2 cellular contexts compared by ENCODE assay signal in the genomic region with DNA sequence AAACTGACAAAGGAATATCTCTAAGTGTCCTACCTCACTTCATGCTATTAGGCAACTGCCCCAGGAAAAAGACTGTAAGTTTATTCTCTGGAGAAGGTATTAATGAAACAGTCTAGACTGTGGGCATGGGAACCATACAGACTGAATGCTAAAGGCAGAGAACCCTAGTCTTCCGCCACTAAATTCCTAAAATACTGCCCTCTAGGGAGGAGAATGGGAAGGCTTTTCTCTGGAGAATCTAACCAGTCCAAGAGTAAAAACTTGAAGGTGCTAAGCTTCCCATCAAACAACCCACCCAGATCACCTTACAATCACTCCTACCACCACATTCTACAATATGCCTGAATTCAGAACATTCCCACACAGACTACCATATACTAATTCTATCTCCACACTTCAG.
TF ChIP-seq lines count a peak whose summit lies in the region.

No MANE protein-coding gene starts in this region.

TF ChIP-seq in HEK293T, 16 proteins besides CTCF, POLR2A, EP300 and RAD21 (continued from another document):
- TF ChIP-seq, protein P1, sequence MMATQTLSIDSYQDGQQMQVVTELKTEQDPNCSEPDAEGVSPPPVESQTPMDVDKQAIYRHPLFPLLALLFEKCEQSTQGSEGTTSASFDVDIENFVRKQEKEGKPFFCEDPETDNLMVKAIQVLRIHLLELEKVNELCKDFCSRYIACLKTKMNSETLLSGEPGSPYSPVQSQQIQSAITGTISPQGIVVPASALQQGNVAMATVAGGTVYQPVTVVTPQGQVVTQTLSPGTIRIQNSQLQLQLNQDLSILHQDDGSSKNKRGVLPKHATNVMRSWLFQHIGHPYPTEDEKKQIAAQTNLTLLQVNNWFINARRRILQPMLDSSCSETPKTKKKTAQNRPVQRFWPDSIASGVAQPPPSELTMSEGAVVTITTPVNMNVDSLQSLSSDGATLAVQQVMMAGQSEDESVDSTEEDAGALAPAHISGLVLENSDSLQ (IDR thresholded peaks at IDR 0.05) = no peak
- TF ChIP-seq FOXK2 (IDR thresholded peaks at IDR 0.05) = no peak
- TF ChIP-seq SUZ12 (IDR thresholded peaks at IDR 0.05) = no peak
- TF ChIP-seq ELF4 (IDR thresholded peaks at IDR 0.05) = no peak
- no peak for TF ChIP-seq SP1 (IDR thresholded peaks at IDR 0.05)
- no peak for TF ChIP-seq BHLHE40 (IDR thresholded peaks at IDR 0.05; ENCODE audit: borderline replicate concordance)
- no peak for TF ChIP-seq FOXM1 (IDR thresholded peaks at IDR 0.05; ENCODE audit: borderline replicate concordance)

TF ChIP-seq in liver, 16 proteins besides CTCF, POLR2A, EP300 and RAD21 (continued from another document):
- TF ChIP-seq, protein P2, sequence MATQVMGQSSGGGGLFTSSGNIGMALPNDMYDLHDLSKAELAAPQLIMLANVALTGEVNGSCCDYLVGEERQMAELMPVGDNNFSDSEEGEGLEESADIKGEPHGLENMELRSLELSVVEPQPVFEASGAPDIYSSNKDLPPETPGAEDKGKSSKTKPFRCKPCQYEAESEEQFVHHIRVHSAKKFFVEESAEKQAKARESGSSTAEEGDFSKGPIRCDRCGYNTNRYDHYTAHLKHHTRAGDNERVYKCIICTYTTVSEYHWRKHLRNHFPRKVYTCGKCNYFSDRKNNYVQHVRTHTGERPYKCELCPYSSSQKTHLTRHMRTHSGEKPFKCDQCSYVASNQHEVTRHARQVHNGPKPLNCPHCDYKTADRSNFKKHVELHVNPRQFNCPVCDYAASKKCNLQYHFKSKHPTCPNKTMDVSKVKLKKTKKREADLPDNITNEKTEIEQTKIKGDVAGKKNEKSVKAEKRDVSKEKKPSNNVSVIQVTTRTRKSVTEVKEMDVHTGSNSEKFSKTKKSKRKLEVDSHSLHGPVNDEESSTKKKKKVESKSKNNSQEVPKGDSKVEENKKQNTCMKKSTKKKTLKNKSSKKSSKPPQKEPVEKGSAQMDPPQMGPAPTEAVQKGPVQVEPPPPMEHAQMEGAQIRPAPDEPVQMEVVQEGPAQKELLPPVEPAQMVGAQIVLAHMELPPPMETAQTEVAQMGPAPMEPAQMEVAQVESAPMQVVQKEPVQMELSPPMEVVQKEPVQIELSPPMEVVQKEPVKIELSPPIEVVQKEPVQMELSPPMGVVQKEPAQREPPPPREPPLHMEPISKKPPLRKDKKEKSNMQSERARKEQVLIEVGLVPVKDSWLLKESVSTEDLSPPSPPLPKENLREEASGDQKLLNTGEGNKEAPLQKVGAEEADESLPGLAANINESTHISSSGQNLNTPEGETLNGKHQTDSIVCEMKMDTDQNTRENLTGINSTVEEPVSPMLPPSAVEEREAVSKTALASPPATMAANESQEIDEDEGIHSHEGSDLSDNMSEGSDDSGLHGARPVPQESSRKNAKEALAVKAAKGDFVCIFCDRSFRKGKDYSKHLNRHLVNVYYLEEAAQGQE (IDR thresholded peaks at IDR 0.05) = no peak
- TF ChIP-seq, protein P3, sequence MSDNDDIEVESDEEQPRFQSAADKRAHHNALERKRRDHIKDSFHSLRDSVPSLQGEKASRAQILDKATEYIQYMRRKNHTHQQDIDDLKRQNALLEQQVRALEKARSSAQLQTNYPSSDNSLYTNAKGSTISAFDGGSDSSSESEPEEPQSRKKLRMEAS (IDR thresholded peaks at IDR 0.05) = no peak
- no peak for TF ChIP-seq EGR1 (IDR thresholded peaks at IDR 0.05; ENCODE audit: low read depth in 2 of 2)
- no peak for TF ChIP-seq YY1 (IDR thresholded peaks at IDR 0.05)
- no peak for TF ChIP-seq FOXA2 (IDR thresholded peaks at IDR 0.05)
- no peak for TF ChIP-seq HNF4G (IDR thresholded peaks at IDR 0.05)
- no peak for TF ChIP-seq GABPA (IDR thresholded peaks at IDR 0.05 in 1 of 2, conservative IDR thresholded peaks at IDR 0.05 in 1 of 2)
TF ChIP-seq in liver: peak in this region for 0.
